Comparison of ENCODE assay signal across 1 cellular context in genomic region chr17:40645932-40646331, GRCh38.
TF ChIP-seq lines count a peak whose summit lies in the region.

No MANE protein-coding gene starts in this region.

TF ChIP-seq in HepG2, 621 proteins besides CTCF, POLR2A, EP300 and RAD21:
- TF ChIP-seq ZNF354B (CRISPR knock-in tag; IDR thresholded peaks at IDR 0.05) (no peak), POLR2AphosphoS5 (IDR thresholded peaks at IDR 0.05; ENCODE audit: low read depth, low read length) (peak; percentile 16; the same call in 1 of the 2 replicates), MAFK (conservative IDR thresholded peaks at IDR 0.05 in 1 of 2, IDR thresholded peaks at IDR 0.05 in 1 of 2; ENCODE audit: low read length in 2 of 2) (peak; percentile 66 to 67)
